9 cellular contexts compared by ENCODE assay signal in genomic region chr3:39809181-39809994, GRCh38. TPM values are rescaled to one million over a fixed set of nuclear protein-coding genes. Genes with fewer than 3 reads are reported as not detected.
DNase-seq lines count a peak whose midpoint lies in the region; ATAC-seq and TF ChIP-seq lines count a peak whose summit lies in the region.
"Had no signal": no experiment of that assay in that cellular context is flagged by ENCODE, and none has a peak within 500 bp of the region (broad histone marks: within the 10 kb centered on the region; RNA-seq: fewer than 3 reads in every experiment).

TSS of gene MYRIP (plus strand) at chr3:39809609. CDS start at chr3:39900817, 91,208 bp downstream.

- peak; percentile 31 for DNase-seq in CMK (ENCODE audit: low read depth)
- DNase-seq in GM19238 (ENCODE audit: insufficient read length, low spot score), result peak; percentile 47
- peak; percentile 36 for DNase-seq in NCI-H748 treated with DMSO at 0.1 percent for 48 hours (lab: John Stamatoyannopoulos, UW)
- DNase-seq in breast epithelium (ENCODE audit: low spot score in 2 of 2), result peak; percentile 24 to 54
- peak; percentile 66 for DNase-seq in kidney tubule cell (ENCODE audit: low spot score)
- DNase-seq in spleen, result peak; percentile 84
- DNase-seq in central memory CD4-positive, alpha-beta T cell, result no peak

- peak within 1 kb of the TSS; percentile 47 to 72 (median 55) for H3K4me3 ChIP-seq in breast epithelium
- peak within 1 kb of the TSS; percentile 44 to 73 (median 51) for H3K4me3 ChIP-seq in spleen

- no peaks in the 10 kb centered on the region for H3K36me3 ChIP-seq in breast epithelium
- no peaks in the 10 kb centered on the region for H3K36me3 ChIP-seq in spleen

- ATAC-seq in HG03342 (IDR thresholded peaks at IDR 0.05; ENCODE audit: unreplicated experiment), result peak; percentile 71

- WGBS in spleen, 5 donors, result 1 to 3% (median 1%) methylated on average over 8 to 103 of the region's 103 CpGs

- TF ChIP-seq POLR2A in breast epithelium (IDR thresholded peaks at IDR 0.05) (no peak), spleen (IDR thresholded peaks at IDR 0.05) (peak in 1 of 3 donors; percentile 36)

- H3K9me3 ChIP-seq in breast epithelium (no peaks in the 10 kb centered on the region), spleen (no peaks in the 10 kb centered on the region)

- peaks cover 0 to 2% of the 10 kb centered on the region in 2 donors for H3K4me1 ChIP-seq in breast epithelium
- peaks cover 3 to 30% (median 13%) of the 10 kb centered on the region in 6 donors for H3K4me1 ChIP-seq in spleen

- TF ChIP-seq CTCF in breast epithelium (IDR thresholded peaks at IDR 0.05), result no peak
- peak in 1 of 11 experiments; percentile 11 for TF ChIP-seq CTCF in spleen (IDR thresholded peaks at IDR 0.05 in 8 of 11, conservative IDR thresholded peaks at IDR 0.05 in 3 of 11)

- H3K27me3 ChIP-seq in breast epithelium (peaks cover 0 to 38% of the 10 kb centered on the region in 2 donors), spleen (replicated peaks in 1 of 7) (peaks cover 0 to 65% (median 16%) of the 10 kb centered on the region in 7 donors)

- H3K27ac ChIP-seq in breast epithelium, result no peak within 1 kb of the TSS
- peak within 1 kb of the TSS in 7 of 8 donors; percentile 51 to 80 (median 65) for H3K27ac ChIP-seq in spleen

- intact Hi-C loops in breast epithelium (cut with DNase I; ENCODE audit: low total_unique reads), result no loop called here
- intact Hi-C loops in spleen (cut with DNase I; ENCODE audit: low total_unique reads), result no loop called here

RNA-seq across cellular contexts. Expression of gene MYRIP, which starts in this region (rescaled TPM):
- 1 to 10 TPM; 2.3 to 4.8 (median 2.6) TPM for total RNA-seq in breast epithelium
- 10 to 100 TPM; 15.6 to 35.2 (median 17.3) TPM for total RNA-seq in spleen
- polyA plus RNA-seq in spleen, result 1 to 10 TPM; 1.5 to 3.7 (median 1.8) TPM
- total RNA-seq: T-helper 2 cell treated with Interferon-gamma antibody and Interleukin-4, amounts not matched to agents 100 ng/mL and 5 ng/mL, for 36 hours had no signal

Comparison
In these comparisons a context has a peak if more than half of its experiments do, and no peak if none do; other contexts are left out.
1. H3K27ac ChIP-seq: peak in spleen (7 of 8); none in breast epithelium (0 of 2).